ENCODE assay signal across 14 cellular contexts in the genomic region with DNA sequence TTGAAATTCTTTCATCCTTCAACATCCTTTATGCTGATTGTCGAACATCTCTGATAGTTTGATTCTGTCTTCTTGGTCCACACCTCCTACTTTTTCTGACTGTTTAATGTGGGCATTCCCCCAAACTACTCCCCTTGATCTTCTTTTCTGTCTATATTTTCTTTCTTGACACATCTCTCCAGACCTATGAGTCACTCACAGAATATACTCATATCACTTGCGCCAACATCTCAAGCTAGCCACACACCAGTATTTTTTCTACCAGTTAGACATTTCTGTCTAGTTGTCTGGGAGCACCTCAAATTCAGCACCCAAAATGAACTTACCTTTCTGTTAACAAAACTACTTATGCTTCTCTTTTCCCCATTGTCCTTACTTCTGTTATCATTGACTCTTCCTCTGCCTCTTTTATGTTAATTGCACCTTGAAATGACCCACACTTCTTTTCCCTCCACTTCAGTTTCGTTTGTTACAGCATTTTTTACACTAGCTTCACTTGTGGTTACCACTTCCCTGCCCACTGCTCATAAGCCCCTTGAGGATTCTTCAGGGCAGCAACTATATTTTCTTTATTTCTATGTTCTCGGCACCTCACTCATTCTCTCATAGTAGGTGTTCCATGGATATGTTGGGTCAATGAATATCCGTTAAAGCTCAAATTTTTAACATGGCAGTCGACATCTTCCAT. TPM values are rescaled to one million over a fixed set of nuclear protein-coding genes. Genes with fewer than 3 reads are reported as not detected.
DNase-seq lines count a peak whose midpoint lies in the region; ATAC-seq, FAIRE-seq and TF ChIP-seq lines count a peak whose summit lies in the region.
"Had no signal": no experiment of that assay in that cellular context is flagged by ENCODE, and none has a peak within 500 bp of the region (broad histone marks: within the 10 kb centered on the region; RNA-seq: fewer than 3 reads in every experiment).

No MANE protein-coding gene starts in this region.

- H3K79me2 ChIP-seq in astrocyte (ENCODE audit: insufficient read depth, low read length), result no peaks in the 10 kb centered on the region

- H3K4me3 ChIP-seq in astrocyte (ENCODE audit: insufficient read depth, low read depth, low read length), result no peak overlapping the region
- H3K4me3 ChIP-seq in uterus, result no peak overlapping the region

- intact Hi-C loops in uterus (cut with DNase I; ENCODE audit: low total_unique reads), result no loop called here

- no peaks in the 10 kb centered on the region for H3K9me3 ChIP-seq in astrocyte (ENCODE audit: insufficient read depth, low read depth, low read length)
- no peaks in the 10 kb centered on the region for H3K9me3 ChIP-seq in uterus

- TF ChIP-seq CTCF in astrocyte (IDR thresholded peaks at IDR 0.05; ENCODE audit: insufficient read depth, low read depth, low read length) (no peak), uterus (IDR thresholded peaks at IDR 0.05) (no peak), endothelial cell (IDR thresholded peaks at IDR 0.05; ENCODE audit: unreplicated experiment) (no peak)

- H3K4me1 ChIP-seq in astrocyte (ENCODE audit: insufficient read depth, low read length), result no peaks in the 10 kb centered on the region
- H3K4me1 ChIP-seq in uterus, result no peaks in the 10 kb centered on the region

- no peaks in the 10 kb centered on the region for H3K4me1 Mint-ChIP-seq in astrocyte (ENCODE audit: low read depth, unreplicated experiment)
- no peaks in the 10 kb centered on the region for H3K4me1 Mint-ChIP-seq in endothelial cell (ENCODE audit: unreplicated experiment)

- H3K27me3 ChIP-seq in astrocyte (ENCODE audit: insufficient read depth, low read length), result peaks cover 9% of the 10 kb centered on the region
- no peaks in the 10 kb centered on the region for H3K27me3 ChIP-seq in uterus

- H3K9me3 Mint-ChIP-seq in astrocyte (ENCODE audit: unreplicated experiment) (no peaks in the 10 kb centered on the region), endothelial cell (ENCODE audit: unreplicated experiment) (no peaks in the 10 kb centered on the region)
- H3K9me3 Mint-ChIP-seq: CD4-positive, CD25-positive, alpha-beta regulatory T cell; endodermal cell; type B pancreatic cell had no signal

- H3K4me3 Mint-ChIP-seq in astrocyte (ENCODE audit: unreplicated experiment) (no peak overlapping the region), endothelial cell (ENCODE audit: unreplicated experiment) (no peak overlapping the region)
- H3K4me3 Mint-ChIP-seq: CD4-positive, CD25-positive, alpha-beta regulatory T cell; endodermal cell; type B pancreatic cell had no signal

- no peaks in the 10 kb centered on the region for H3K36me3 ChIP-seq in astrocyte (ENCODE audit: insufficient read depth, low read length)
- H3K36me3 ChIP-seq in uterus, result no peaks in the 10 kb centered on the region

- H3K36me3 Mint-ChIP-seq in astrocyte (ENCODE audit: low read depth, unreplicated experiment) (no peaks in the 10 kb centered on the region), endothelial cell (ENCODE audit: low read depth, unreplicated experiment) (no peaks in the 10 kb centered on the region)
- H3K36me3 Mint-ChIP-seq: CD4-positive, CD25-positive, alpha-beta regulatory T cell; type B pancreatic cell had no signal

- H3K27ac Mint-ChIP-seq in astrocyte (ENCODE audit: unreplicated experiment), result no peak overlapping the region
- no peak overlapping the region for H3K27ac Mint-ChIP-seq in endothelial cell (ENCODE audit: unreplicated experiment)
- H3K27ac Mint-ChIP-seq: CD4-positive, CD25-positive, alpha-beta regulatory T cell; endodermal cell; type B pancreatic cell had no signal

- H4K20me1 ChIP-seq in astrocyte (ENCODE audit: insufficient read depth, low read length), result no peaks in the 10 kb centered on the region

- no peak overlapping the region for H3K4me2 ChIP-seq in astrocyte (ENCODE audit: low read length)

- no peak overlapping the region for H2AFZ ChIP-seq in astrocyte (ENCODE audit: low read depth, low read length)

- no peak overlapping the region for H3K9ac ChIP-seq in astrocyte (ENCODE audit: low read length)

- no peak for FAIRE-seq in astrocyte (lab: Jason Lieb, UNC)

- H3K27ac ChIP-seq in astrocyte (ENCODE audit: low read depth, low read length), result no peak overlapping the region
- no peak overlapping the region for H3K27ac ChIP-seq in uterus
- H3K27ac ChIP-seq: VCaP had no signal

- TF ChIP-seq POLR2A in uterus (IDR thresholded peaks at IDR 0.05), result no peak

- DNase-seq in astrocyte (ENCODE audit: low read depth) (peak; percentile 14), uterus (no peak), endothelial cell (ENCODE audit: low spot score) (no peak), NCI-H146 treated with DMSO at 0.1 percent for 48 hours (lab: John Stamatoyannopoulos, UW; ENCODE audit: unreplicated experiment) (no peak)
- no peak for DNase-seq in stimulated activated CD4-positive, alpha-beta T cell treated with anti-CD3 and anti-CD28 coated beads, Interleukin-1b, Interleukin-23, amount 100 ng/mL, for 48 hours
- DNase-seq: activated naive CD4-positive, alpha-beta T cell treated with Interleukin-2 at 50 U/mL for 16 hours; endodermal cell; NCI-H1048 had no signal

- peak; percentile 49 for ATAC-seq in GM18499 (IDR thresholded peaks at IDR 0.05; ENCODE audit: insufficient read depth, unreplicated experiment)
- peak; percentile 60 for ATAC-seq in GM21381 (IDR thresholded peaks at IDR 0.05; ENCODE audit: unreplicated experiment)
- ATAC-seq in HG03439 (IDR thresholded peaks at IDR 0.05; ENCODE audit: unreplicated experiment), result peak; percentile 67

- H3K27me3 Mint-ChIP-seq in astrocyte (ENCODE audit: low read depth, unreplicated experiment) (no peaks in the 10 kb centered on the region), endothelial cell (ENCODE audit: unreplicated experiment) (no peaks in the 10 kb centered on the region)

RNA-seq across cellular contexts. Expression of a gene that starts 33.5 kb away (rescaled TPM):
- total RNA-seq in astrocyte (not detected in 2 replicates), uterus (under 1 TPM in 2 of 4 donors, not detected in 2; 0.62 to 0.73 TPM), endothelial cell (ENCODE audit: unreplicated experiment) (not detected)

RNA-seq across cellular contexts. Expression of a gene that starts 47.3 kb away (rescaled TPM):
- total RNA-seq in astrocyte, result 4.1 and 6.4 TPM in 2 replicates
- total RNA-seq in uterus, result 10 to 100 TPM in 2 of 4 donors, 1 to 10 TPM in 2; 1.3 to 29.8 (median 11.9) TPM
- total RNA-seq in endothelial cell (ENCODE audit: unreplicated experiment), result 10.4 TPM
